In the genomic region with DNA sequence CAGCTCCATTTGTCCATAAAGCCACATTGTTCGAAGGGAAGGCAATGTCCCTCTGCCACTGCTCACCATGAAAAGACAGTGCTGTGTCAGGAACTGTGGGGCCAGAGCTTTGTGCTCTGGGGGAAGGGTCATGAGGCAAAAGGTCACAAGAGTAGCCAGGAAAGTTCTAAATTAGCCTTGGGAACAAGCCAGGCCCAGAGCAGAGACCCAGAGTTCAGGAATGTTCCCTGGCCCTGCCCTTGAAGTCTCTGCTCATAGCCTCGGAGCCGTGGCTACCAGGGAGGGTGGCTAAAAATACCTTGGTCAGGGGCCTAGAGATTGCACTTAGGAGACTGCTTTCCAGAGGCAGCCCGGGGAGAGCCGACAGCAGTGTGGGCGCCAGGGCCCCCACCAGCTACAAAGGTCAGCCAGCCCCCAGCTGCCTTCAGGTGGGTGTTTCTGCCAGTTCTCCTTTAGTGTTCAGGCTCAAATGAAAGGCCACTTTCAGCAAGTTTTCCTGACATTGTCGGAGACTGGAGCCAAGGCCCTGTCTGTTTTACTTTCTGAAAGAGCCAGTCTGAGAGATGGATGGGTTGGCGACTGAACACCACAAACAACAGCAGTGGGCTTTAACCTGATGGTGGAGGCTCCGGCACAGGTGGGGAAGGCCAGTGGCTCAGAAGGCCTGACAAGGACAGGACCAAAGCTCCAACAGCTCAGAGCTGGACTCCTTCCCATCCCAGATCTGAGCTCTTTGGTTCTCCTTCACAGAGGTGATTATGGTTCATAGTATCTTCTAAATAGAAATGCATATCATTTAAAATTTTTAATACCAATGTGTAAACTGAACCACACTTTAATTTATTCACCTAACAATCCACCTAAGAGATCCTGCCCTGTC, we compare ENCODE assay signal across 1 cellular context.
TF ChIP-seq lines count a peak whose summit lies in the region.

No MANE protein-coding gene starts in this region.

TF ChIP-seq in GM23338, 12 proteins besides CTCF, POLR2A, EP300 and RAD21 (continued from another document):
- TF ChIP-seq EZH2phosphoT487 (IDR thresholded peaks at IDR 0.05; ENCODE audit: unreplicated experiment) (no peak), JUNB (IDR thresholded peaks at IDR 0.05; ENCODE audit: unreplicated experiment) (no peak)
